ENCODE assay signal across 8 cellular contexts in genomic region chr20:58233881-58234528, GRCh38. TPM values are rescaled to one million over a fixed set of nuclear protein-coding genes. Genes with fewer than 3 reads are reported as not detected.
DNase-seq lines count a peak whose midpoint lies in the region; ATAC-seq and TF ChIP-seq lines count a peak whose summit lies in the region.

No MANE protein-coding gene starts in this region.

- no peak overlapping the region for H3K4ac ChIP-seq in mesenchymal stem cell (ENCODE audit: low read depth in 1 of 2, low read length in 2 of 2)

- peak; percentile 70 for TF ChIP-seq CTCF in GM10266 (IDR thresholded peaks at IDR 0.05; ENCODE audit: control insufficient read depth, insufficient read depth, low read depth, missing control alignments)
- TF ChIP-seq CTCF in PC-3 (conservative IDR thresholded peaks at IDR 0.05; ENCODE audit: low read depth, low read length) = peak; percentile 96

- no peak overlapping the region for H2BK5ac ChIP-seq in mesenchymal stem cell (ENCODE audit: low read depth, low read length, poor library complexity, severe bottlenecking)

- H3K9me2 ChIP-seq in PC-3 (replicated peaks; ENCODE audit: low read length) = no peaks in the 10 kb centered on the region

- H3K27me3 ChIP-seq in PC-3 (ENCODE audit: low read length) (no peaks in the 10 kb centered on the region), mesenchymal stem cell (ENCODE audit: control insufficient read depth in 1 of 2, insufficient read depth in 1 of 2, low read length in 2 of 2) (peaks cover 5 to 6% of the 10 kb centered on the region in 2 experiments)

- no peak overlapping the region for H4K8ac ChIP-seq in mesenchymal stem cell (ENCODE audit: low read length)

- no peak overlapping the region for H3K4me3 ChIP-seq in PC-3 (ENCODE audit: low read length)
- H3K4me3 ChIP-seq in mesenchymal stem cell (ENCODE audit: insufficient read depth in 1 of 2, low read depth in 1 of 2, low read length in 2 of 2) = no peak overlapping the region

- H3K14ac ChIP-seq in mesenchymal stem cell (ENCODE audit: low read length in 2 of 2) = no peak overlapping the region

- H2AK5ac ChIP-seq in mesenchymal stem cell (ENCODE audit: low read length, severe bottlenecking) = no peak overlapping the region

- no peak overlapping the region for H2BK15ac ChIP-seq in mesenchymal stem cell (ENCODE audit: low read depth, poor library complexity, severe bottlenecking)

- WGBS in mesenchymal stem cell = 59% methylated on average over 7 of the region's 8 CpGs

- no peak overlapping the region for H2AFZ ChIP-seq in PC-3 (ENCODE audit: low read length)
- no peak overlapping the region for H2AFZ ChIP-seq in mesenchymal stem cell (ENCODE audit: low read depth, low read length)

- H3K4me1 ChIP-seq in PC-3 (ENCODE audit: insufficient read depth, low read length) (peaks cover 29% of the 10 kb centered on the region), mesenchymal stem cell (ENCODE audit: control insufficient read depth, insufficient read depth, low read depth, low read length) (no peaks in the 10 kb centered on the region)

- ATAC-seq in PC-3 (no peak), HG03342 (IDR thresholded peaks at IDR 0.05; ENCODE audit: unreplicated experiment) (no peak)

- no peaks in the 10 kb centered on the region for H4K20me1 ChIP-seq in PC-3 (ENCODE audit: low read length)

- no peak overlapping the region for H3K9ac ChIP-seq in PC-3 (ENCODE audit: low read length)
- no peak overlapping the region for H3K9ac ChIP-seq in mesenchymal stem cell (ENCODE audit: low read length)

- H2BK12ac ChIP-seq in mesenchymal stem cell (ENCODE audit: low read length in 2 of 2) = no peak overlapping the region

- no peak overlapping the region for H4K91ac ChIP-seq in mesenchymal stem cell (ENCODE audit: low read length)

- H3K79me2 ChIP-seq in PC-3 (ENCODE audit: low read length) = no peaks in the 10 kb centered on the region

- H3F3A ChIP-seq in PC-3 (ENCODE audit: low read length, unreplicated experiment) = no peaks in the 10 kb centered on the region

- H3K9me3 ChIP-seq in PC-3 (ENCODE audit: low read length) (no peaks in the 10 kb centered on the region), mesenchymal stem cell (ENCODE audit: control insufficient read depth, low read length) (no peaks in the 10 kb centered on the region)

- H3K4me2 ChIP-seq in PC-3 (ENCODE audit: low read length) (no peak overlapping the region), mesenchymal stem cell (ENCODE audit: low read length, poor library complexity, severe bottlenecking) (no peak overlapping the region)

- DNase-seq in GM10266 (ENCODE audit: extremely low spot score) (peak; percentile 62), PC-3 (peak; percentile 60), astrocyte of the hippocampus (ENCODE audit: low read depth, low spot score) (peak; percentile 38), mesenchymal stem cell (peak; percentile 26), foreskin melanocyte (no peak), pons (ENCODE audit: low spot score) (no peak), DMS79 (lab: John Stamatoyannopoulos, UW) (no peak)

- peaks cover 5% of the 10 kb centered on the region for H3K79me1 ChIP-seq in mesenchymal stem cell (replicated peaks; ENCODE audit: low read length, poor library complexity, severe bottlenecking)

- H3K27ac ChIP-seq in PC-3 (ENCODE audit: low read length) (no peak overlapping the region), mesenchymal stem cell (ENCODE audit: low read length, poor library complexity, severe bottlenecking) (no peak overlapping the region)

- BruUV-seq in PC-3 (replicated peaks; lab: Mats Ljungman, UMichigan) = no TSS peak

- no peak overlapping the region for H3K18ac ChIP-seq in mesenchymal stem cell (ENCODE audit: low read depth in 1 of 2, low read length in 2 of 2)

- POLR2A ChIA-PET in PC-3 (lab: Charles Lee; ENCODE audit: unreplicated experiment) = interaction anchor here (0.6 kb wide), 1 partner anchor 181 kb away, joined by 3 read pairs; no protein-coding TSS in a partner anchor

- no peak overlapping the region for H3K23ac ChIP-seq in mesenchymal stem cell (ENCODE audit: low read length in 2 of 2)

- intact Hi-C loops in PC-3 (cut with micrococcal nuclease) = loop anchor here (10.0 kb wide), 1 partner anchor 601 kb away; no protein-coding TSS in a partner anchor

- H2BK120ac ChIP-seq in mesenchymal stem cell (ENCODE audit: low read depth, low read length) = no peak overlapping the region

- CTCF ChIA-PET in PC-3 (lab: Charles Lee) = interaction anchor here (0.5 to 0.6 kb wide), 2 partner anchors 151 to 1222 kb away, joined by 3 read pairs; no protein-coding TSS in a partner anchor

- H3K36me3 ChIP-seq in PC-3 (ENCODE audit: low read depth, low read length) = 0 out of 2 replicates have a peak, but pooled peaks cover 2% of the 10 kb centered on the region
- H3K36me3 ChIP-seq in mesenchymal stem cell (ENCODE audit: control insufficient read depth in 1 of 2, insufficient read depth in 2 of 2, low read depth in 1 of 2, low read length in 2 of 2) = peaks cover 19 to 37% of the 10 kb centered on the region in 2 experiments

RNA-seq across cellular contexts. Expression of gene ANKRD60, which starts 5.6 kb away (rescaled TPM):
- total RNA-seq in PC-3 (2014; rRNA removed) = not detected in 2 replicates
- polyA plus RNA-seq in mesenchymal stem cell (2013, experiment 1 of 2) = not detected
- polyA plus RNA-seq in mesenchymal stem cell (2013, experiment 2 of 2) = not detected

Comparison
In these comparisons a context has a peak if more than half of its experiments do, and no peak if none do; other contexts are left out.
1. DNase-seq: peak in GM10266 (single experiment), PC-3 (single experiment), astrocyte of the hippocampus (single experiment) and mesenchymal stem cell (single experiment); none in foreskin melanocyte (single experiment), pons (single experiment) and DMS79 (single experiment).